9 cellular contexts compared by ENCODE assay signal in genomic region chr11:2270322-2271076, GRCh38. TPM values are rescaled to one million over a fixed set of nuclear protein-coding genes. Genes with fewer than 3 reads are reported as not detected.
DNase-seq lines count a peak whose midpoint lies in the region; ATAC-seq and TF ChIP-seq lines count a peak whose summit lies in the region.
"Had no signal": no experiment of that assay in that cellular context is flagged by ENCODE, and none has a peak within 500 bp of the region (broad histone marks: within the 10 kb centered on the region; RNA-seq: fewer than 3 reads in every experiment).

TSS of gene ASCL2 (minus strand) at chr11:2270588. CDS start at chr11:2270332, 256 bp downstream.

- H3K36me3 ChIP-seq in mesenchymal stem cell (ENCODE audit: control insufficient read depth in 1 of 2, insufficient read depth in 2 of 2, low read depth in 1 of 2, low read length in 2 of 2) (peaks cover 0 to 7% of the 10 kb centered on the region in 2 experiments), transverse colon (no peaks in the 10 kb centered on the region)

- no peaks in the 10 kb centered on the region for H3K9me3 ChIP-seq in mesenchymal stem cell (ENCODE audit: control insufficient read depth, low read length)
- H3K9me3 ChIP-seq in transverse colon: no peaks in the 10 kb centered on the region
- H3K9me3 ChIP-seq: body of pancreas had no signal

- H3K4me3 Mint-ChIP-seq in brain: peak within 1 kb of the TSS in 4 of 5 experiments; percentile 66 to 77 (median 70)

- ATAC-seq in GM21423 (IDR thresholded peaks at IDR 0.05; ENCODE audit: unreplicated experiment) (no peak), GM21529 (IDR thresholded peaks at IDR 0.05; ENCODE audit: unreplicated experiment) (no peak)

- H3K4me2 ChIP-seq in mesenchymal stem cell (ENCODE audit: low read length, poor library complexity, severe bottlenecking): no peak within 1 kb of the TSS

- WGBS in mesenchymal stem cell: 43% methylated on average over 88 of the region's 89 CpGs
- WGBS in transverse colon (ENCODE audit: low coverage in 1 of 2), 2 donors: 0 to 2% methylated on average over 3 to 69 of the region's 89 CpGs

- H3K4me3 ChIP-seq in mesenchymal stem cell (ENCODE audit: insufficient read depth in 1 of 2, low read depth in 1 of 2, low read length in 2 of 2) (peak within 1 kb of the TSS; percentile 10 to 47), transverse colon (peak within 1 kb of the TSS; percentile 10 to 51 (median 34))

- H3K18ac ChIP-seq in mesenchymal stem cell (ENCODE audit: low read depth in 1 of 2, low read length in 2 of 2): no peak within 1 kb of the TSS

- no peak within 1 kb of the TSS for H2BK120ac ChIP-seq in mesenchymal stem cell (ENCODE audit: low read depth, low read length)

- H3K4me1 ChIP-seq in mesenchymal stem cell (ENCODE audit: control insufficient read depth, insufficient read depth, low read depth, low read length) (peaks cover 11% of the 10 kb centered on the region), transverse colon (peaks cover 0 to 30% (median 26%) of the 10 kb centered on the region in 4 donors)

- peaks cover 87% of the 10 kb centered on the region for H3K27me3 Mint-ChIP-seq in brain

- in situ Hi-C loops in transverse colon (cut with MboI; ENCODE audit: low pct_ligation_motif_present in 1 of 4, low pct_unique_long_range_greater_than_20kb in 1 of 4, low sequenced_read_pairs in 3 of 4): no loop called here

- no peak within 1 kb of the TSS for H3K9ac ChIP-seq in mesenchymal stem cell (ENCODE audit: low read length)

- no peak within 1 kb of the TSS for H3K27ac Mint-ChIP-seq in brain

- H3K23ac ChIP-seq in mesenchymal stem cell (ENCODE audit: low read length in 2 of 2): peak within 1 kb of the TSS in 1 of 2 experiments; percentile 55

- TF ChIP-seq CTCF in brain (conservative IDR thresholded peaks at IDR 0.05) (no peak), transverse colon (IDR thresholded peaks at IDR 0.05) (no peak)

- H4K91ac ChIP-seq in mesenchymal stem cell (ENCODE audit: low read length): no peak within 1 kb of the TSS

- no peak within 1 kb of the TSS for H4K8ac ChIP-seq in mesenchymal stem cell (ENCODE audit: low read length)

- no peak within 1 kb of the TSS for H3K4ac ChIP-seq in mesenchymal stem cell (ENCODE audit: low read depth in 1 of 2, low read length in 2 of 2)

- H3K27ac ChIP-seq in mesenchymal stem cell (ENCODE audit: low read length, poor library complexity, severe bottlenecking): no peak within 1 kb of the TSS
- H3K27ac ChIP-seq in transverse colon: peak within 1 kb of the TSS; percentile 57 to 66 (median 62)

- H3K27me3 ChIP-seq in mesenchymal stem cell (ENCODE audit: control insufficient read depth in 1 of 2, insufficient read depth in 1 of 2, low read length in 2 of 2) (peaks cover 75 to 84% of the 10 kb centered on the region in 2 experiments), transverse colon (peaks cover 51% of the 10 kb centered on the region)

- TF ChIP-seq POLR2A in transverse colon (IDR thresholded peaks at IDR 0.05): no peak

- H3K36me3 Mint-ChIP-seq in brain: no peaks in the 10 kb centered on the region

- H2BK5ac ChIP-seq in mesenchymal stem cell (ENCODE audit: low read depth, low read length, poor library complexity, severe bottlenecking): no peak within 1 kb of the TSS

- no peak within 1 kb of the TSS for H2AK5ac ChIP-seq in mesenchymal stem cell (ENCODE audit: low read length, severe bottlenecking)

- no peak within 1 kb of the TSS for H2BK12ac ChIP-seq in mesenchymal stem cell (ENCODE audit: low read length in 2 of 2)

- no peaks in the 10 kb centered on the region for H3K4me1 Mint-ChIP-seq in brain

- peaks cover 0 to 18% (median 6%) of the 10 kb centered on the region in 5 experiments for H3K9me3 Mint-ChIP-seq in brain

- H2BK15ac ChIP-seq in mesenchymal stem cell (ENCODE audit: low read depth, poor library complexity, severe bottlenecking): no peak within 1 kb of the TSS

- no peak within 1 kb of the TSS for H2AFZ ChIP-seq in mesenchymal stem cell (ENCODE audit: low read depth, low read length)

- intact Hi-C loops in transverse colon (cut with DNase I; ENCODE audit: low total_unique reads): no loop called here

- no peak for TF ChIP-seq EP300 in transverse colon (IDR thresholded peaks at IDR 0.05; ENCODE audit: low read depth)

- H3K79me1 ChIP-seq in mesenchymal stem cell (replicated peaks; ENCODE audit: low read length, poor library complexity, severe bottlenecking): no peaks in the 10 kb centered on the region

- DNase-seq in activated naive CD4-positive, alpha-beta T cell treated with Interleukin-2 at 50 U/mL for 16 hours: peak; percentile 24
- DNase-seq in activated naive CD4-positive, alpha-beta T cell treated with anti-CD3 and anti-CD28 coated beads, Interleukin-2, amount 50 U/mL, for 16 hours: no peak
- DNase-seq in mesenchymal stem cell: no peak
- DNase-seq in transverse colon: no peak
- no peak for DNase-seq in NAMALWA (ENCODE audit: low spot score)

- H3K14ac ChIP-seq in mesenchymal stem cell (ENCODE audit: low read length in 2 of 2): no peak within 1 kb of the TSS

RNA-seq across cellular contexts. Expression of gene ASCL2, which starts in this region (rescaled TPM):
- polyA plus RNA-seq in brain (ENCODE audit: insufficient read depth, low read depth, low replicate concordance): 6.5 TPM
- not detected for polyA plus RNA-seq in mesenchymal stem cell (2013, experiment 1 of 2)
- not detected for polyA plus RNA-seq in mesenchymal stem cell (2013, experiment 2 of 2)
- total RNA-seq in transverse colon: 10 to 100 TPM in 1 of 4 donors, 1 to 10 TPM in 2, not detected in 1; 2.3 to 14.7 (median 3.0) TPM
